In genomic region chr19:10230155-10230903, GRCh38 we compare ENCODE assay signal across 8 cellular contexts. TPM values are rescaled to one million over a fixed set of nuclear protein-coding genes. Genes with fewer than 3 reads are reported as not detected.
A peak's percentile ranks its signal among the peaks of the same experiment; 100 is the strongest.
DNase-seq lines count a peak whose midpoint lies in the region; ATAC-seq and TF ChIP-seq lines count a peak whose summit lies in the region.

No MANE protein-coding gene starts in this region.

- DNase-seq in colonic mucosa (peak; percentile 67), medulla oblongata (ENCODE audit: extremely low spot score) (peak; percentile 31), kidney tubule cell (ENCODE audit: low spot score) (no peak)
- DNase-seq in stimulated activated CD8-positive, alpha-beta memory T cell treated with anti-CD3 and anti-CD28 coated beads, Interleukin-15, amount 100 ng/mL, for 24 hours (ENCODE audit: low read depth): peak; percentile 19

- H3K36me3 ChIP-seq in BLaER1: peaks cover 22% of the 10 kb centered on the region
- no peaks in the 10 kb centered on the region for H3K36me3 ChIP-seq in colonic mucosa

- no peaks in the 10 kb centered on the region for H3K9me3 ChIP-seq in BLaER1
- no peaks in the 10 kb centered on the region for H3K9me3 ChIP-seq in colonic mucosa

- no peak for TF ChIP-seq CTCF in colonic mucosa (IDR thresholded peaks at IDR 0.05)

- H3K27me3 ChIP-seq in BLaER1 (no peaks in the 10 kb centered on the region), colonic mucosa (no peaks in the 10 kb centered on the region)

- H4K20me1 ChIP-seq in BLaER1: peaks cover 50% of the 10 kb centered on the region

- H3K9ac ChIP-seq in BLaER1: peak overlapping the region; percentile 96
- H3K9ac ChIP-seq in colonic mucosa (ENCODE audit: low read depth in 2 of 2, low read length in 2 of 2): peak overlapping the region; percentile 91 to 99

- intact Hi-C loops in colonic mucosa (cut with DNase I): no loop called here

- H3K4me3 ChIP-seq in BLaER1: peak overlapping the region; percentile 98
- peak overlapping the region; percentile 71 for H3K4me3 ChIP-seq in colonic mucosa

- H3K27ac ChIP-seq in BLaER1 (peak overlapping the region; percentile 96), colonic mucosa (peak overlapping the region; percentile 78)

- H3K4me1 ChIP-seq in BLaER1 (peaks cover 86% of the 10 kb centered on the region), colonic mucosa (no peaks in the 10 kb centered on the region)

- ATAC-seq in HG03039 (IDR thresholded peaks at IDR 0.05; ENCODE audit: unreplicated experiment) (peak; percentile 22), HG03520 (IDR thresholded peaks at IDR 0.05; ENCODE audit: unreplicated experiment) (no peak)
- ATAC-seq in activated CD4-positive, CD25-positive, alpha-beta regulatory T cell treated with anti-CD3 and anti-CD28 coated beads, Interleukin-2, amount 50 U/mL, for 24 hours: peak; percentile 75 to 79

- peak overlapping the region; percentile 94 for H3K4me2 ChIP-seq in BLaER1

RNA-seq across cellular contexts. Expression of gene S1PR2, which starts 0.8 kb away (rescaled TPM):
- 1 to 10 TPM; 2.4 to 5.2 TPM for total RNA-seq in colonic mucosa

RNA-seq across cellular contexts. Expression of gene MRPL4, which starts 21.7 kb away (rescaled TPM):
- 100 to 1,000 TPM in 1 of 2 donors, 10 to 100 TPM in 1; 48.9 to 116 TPM for total RNA-seq in colonic mucosa

RNA-seq across cellular contexts. Expression of gene DNMT1, which starts 35.6 kb away (rescaled TPM):
- 100 to 1,000 TPM in 1 of 2 donors, 10 to 100 TPM in 1; 36.3 to 139 TPM for total RNA-seq in colonic mucosa

RNA-seq across cellular contexts. Expression of gene ICAM1, which starts 40.6 kb away (rescaled TPM):
- total RNA-seq in colonic mucosa: 10 to 100 TPM in 1 of 2 donors, 1 to 10 TPM in 1; 3.5 to 13.1 TPM

RNA-seq across cellular contexts. Expression of gene ICAM4, which starts 56.4 kb away (rescaled TPM):
- under 1 TPM; 0.19 to 0.37 TPM for total RNA-seq in colonic mucosa
